ENCODE assay signal across 2 cellular contexts in the genomic region with DNA sequence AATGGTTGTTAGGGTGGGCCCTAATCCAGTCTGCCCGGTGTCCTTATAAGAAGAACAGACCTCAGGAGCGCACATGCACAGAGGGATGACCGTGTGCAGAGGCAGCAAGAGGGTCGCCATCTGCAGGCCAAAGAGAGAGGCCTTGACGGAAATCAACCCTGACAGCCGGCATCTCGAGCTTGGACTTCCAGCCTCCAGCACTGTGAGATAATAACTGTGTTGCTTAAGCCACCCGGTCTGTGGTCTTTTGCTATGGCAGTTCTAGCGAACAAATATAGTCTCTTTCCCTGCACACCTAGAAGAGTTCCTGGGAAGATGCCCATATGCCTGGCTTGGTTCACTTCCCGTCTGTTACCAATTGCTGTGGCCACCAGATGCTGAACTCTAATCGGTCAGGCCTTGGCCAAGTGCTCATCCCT.
A peak's percentile ranks its signal among the peaks of the same experiment; 100 is the strongest.
TF ChIP-seq lines count a peak whose summit lies in the region.

No MANE protein-coding gene starts in this region.

TF ChIP-seq in IMR-90, 13 proteins besides CTCF, POLR2A, EP300 and RAD21:
- TF ChIP-seq SMC3 (IDR thresholded peaks at IDR 0.05; ENCODE audit: low read depth, low read length) (peak; percentile 36; the same call in 1 of the 2 replicates), MXI1 (IDR thresholded peaks at IDR 0.05; ENCODE audit: borderline replicate concordance, low read depth, low read length) (no peak)

TF ChIP-seq in K562, 482 proteins besides CTCF, POLR2A, EP300 and RAD21:
- TF ChIP-seq, protein P1, sequence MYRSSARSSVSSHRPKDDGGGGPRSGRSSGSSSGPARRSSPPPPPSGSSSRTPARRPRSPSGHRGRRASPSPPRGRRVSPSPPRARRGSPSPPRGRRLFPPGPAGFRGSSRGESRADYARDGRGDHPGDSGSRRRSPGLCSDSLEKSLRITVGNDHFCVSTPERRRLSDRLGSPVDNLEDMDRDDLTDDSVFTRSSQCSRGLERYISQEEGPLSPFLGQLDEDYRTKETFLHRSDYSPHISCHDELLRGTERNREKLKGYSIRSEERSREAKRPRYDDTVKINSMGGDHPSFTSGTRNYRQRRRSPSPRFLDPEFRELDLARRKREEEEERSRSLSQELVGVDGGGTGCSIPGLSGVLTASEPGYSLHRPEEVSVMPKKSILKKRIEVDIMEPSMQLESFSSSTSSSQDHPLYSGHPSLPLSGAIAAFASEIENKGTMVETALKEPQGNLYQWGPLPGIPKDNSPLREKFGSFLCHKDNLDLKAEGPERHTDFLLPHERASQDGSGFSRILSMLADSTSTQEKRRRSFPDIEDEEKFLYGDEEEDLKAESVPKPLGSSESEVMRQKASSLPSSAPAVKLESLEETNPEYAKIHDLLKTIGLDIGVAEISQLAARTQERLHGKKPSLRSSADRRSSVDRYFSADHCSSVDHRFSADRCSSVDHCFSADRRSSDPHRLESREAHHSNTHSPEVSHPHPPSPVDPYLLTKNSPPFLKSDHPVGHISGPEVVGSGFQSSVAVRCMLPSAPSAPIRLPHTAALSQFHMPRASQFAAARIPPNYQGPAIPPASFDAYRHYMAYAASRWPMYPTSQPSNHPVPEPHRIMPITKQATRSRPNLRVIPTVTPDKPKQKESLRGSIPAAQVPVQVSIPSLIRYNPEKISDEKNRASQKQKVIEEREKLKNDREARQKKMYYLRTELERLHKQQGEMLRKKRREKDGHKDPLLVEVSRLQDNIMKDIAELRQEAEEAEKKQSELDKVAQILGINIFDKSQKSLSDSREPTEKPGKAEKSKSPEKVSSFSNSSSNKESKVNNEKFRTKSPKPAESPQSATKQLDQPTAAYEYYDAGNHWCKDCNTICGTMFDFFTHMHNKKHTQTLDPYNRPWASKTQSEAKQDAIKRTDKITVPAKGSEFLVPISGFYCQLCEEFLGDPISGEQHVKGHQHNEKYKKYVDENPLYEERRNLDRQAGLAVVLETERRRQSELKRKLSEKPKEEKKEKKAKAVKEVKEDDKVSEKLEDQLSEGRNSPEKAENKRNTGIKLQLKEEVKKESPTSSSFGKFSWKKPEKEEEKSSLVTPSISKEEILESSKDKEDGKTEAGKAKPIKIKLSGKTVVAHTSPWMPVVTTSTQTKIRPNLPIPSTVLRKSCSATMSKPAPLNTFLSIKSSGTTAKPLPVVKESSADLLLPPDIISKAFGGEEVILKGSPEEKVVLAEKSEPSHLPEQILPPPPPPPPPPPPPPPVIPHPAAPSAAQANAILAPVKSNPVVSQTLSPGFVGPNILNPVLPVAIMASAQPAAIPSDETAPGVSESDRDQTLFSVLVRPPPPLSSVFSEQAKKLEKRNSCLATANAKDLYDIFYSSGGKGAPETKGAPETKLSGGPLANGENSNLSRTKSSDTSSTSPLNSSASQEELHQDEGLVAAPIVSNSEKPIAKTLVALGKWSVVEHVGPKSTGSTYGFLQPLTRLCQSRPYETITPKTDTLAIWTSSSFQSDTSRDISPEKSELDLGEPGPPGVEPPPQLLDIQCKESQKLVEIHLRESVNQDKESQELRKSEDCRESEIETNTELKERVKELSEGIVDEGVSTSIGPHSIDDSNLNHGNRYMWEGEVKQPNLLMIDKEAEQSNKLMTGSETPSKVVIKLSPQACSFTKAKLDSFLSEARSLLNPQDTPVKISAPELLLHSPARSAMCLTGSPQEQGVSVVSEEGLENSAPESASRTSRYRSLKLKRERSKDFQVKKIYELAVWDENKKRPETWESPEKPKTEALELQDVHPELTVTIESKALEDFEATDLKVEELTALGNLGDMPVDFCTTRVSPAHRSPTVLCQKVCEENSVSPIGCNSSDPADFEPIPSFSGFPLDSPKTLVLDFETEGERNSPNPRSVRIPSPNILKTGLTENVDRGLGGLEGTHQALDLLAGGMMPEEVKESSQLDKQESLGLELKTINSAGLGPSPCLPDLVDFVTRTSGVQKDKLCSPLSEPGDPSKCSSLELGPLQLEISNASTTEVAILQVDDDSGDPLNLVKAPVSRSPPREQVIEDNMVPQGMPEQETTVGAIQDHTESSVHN (IDR thresholded peaks at IDR 0.05; ENCODE audit: borderline replicate concordance in 1 of 2, low read depth in 1 of 2) = no peak
- TF ChIP-seq SRSF7 (optimal IDR thresholded peaks at IDR 0.05; ENCODE audit: low read depth, low read length) (no peak), NRF1 (conservative IDR thresholded peaks at IDR 0.05 in 1 of 2, IDR thresholded peaks at IDR 0.05 in 1 of 2) (no peak), OTX1 (CRISPR knock-in tag; IDR thresholded peaks at IDR 0.05) (no peak), TARDBP (IDR thresholded peaks at IDR 0.05) (no peak), PHB2 (IDR thresholded peaks at IDR 0.05; ENCODE audit: low read depth) (no peak), PURB (CRISPR knock-in tag; IDR thresholded peaks at IDR 0.05; ENCODE audit: low read depth) (no peak), SMARCA5 (IDR thresholded peaks at IDR 0.05) (no peak), ZNF224 (CRISPR knock-in tag; IDR thresholded peaks at IDR 0.05) (no peak), HNRNPLL (IDR thresholded peaks at IDR 0.05; ENCODE audit: low read depth, low read length, poor library complexity, severe bottlenecking) (no peak), SP2 (IDR thresholded peaks at IDR 0.05; ENCODE audit: extremely low read depth, low read depth, low read length, poor library complexity, severe bottlenecking) (no peak)
- TF ChIP-seq, protein P2, sequence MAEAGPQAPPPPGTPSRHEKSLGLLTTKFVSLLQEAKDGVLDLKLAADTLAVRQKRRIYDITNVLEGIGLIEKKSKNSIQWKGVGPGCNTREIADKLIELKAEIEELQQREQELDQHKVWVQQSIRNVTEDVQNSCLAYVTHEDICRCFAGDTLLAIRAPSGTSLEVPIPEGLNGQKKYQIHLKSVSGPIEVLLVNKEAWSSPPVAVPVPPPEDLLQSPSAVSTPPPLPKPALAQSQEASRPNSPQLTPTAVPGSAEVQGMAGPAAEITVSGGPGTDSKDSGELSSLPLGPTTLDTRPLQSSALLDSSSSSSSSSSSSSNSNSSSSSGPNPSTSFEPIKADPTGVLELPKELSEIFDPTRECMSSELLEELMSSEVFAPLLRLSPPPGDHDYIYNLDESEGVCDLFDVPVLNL (CRISPR knock-in tag; IDR thresholded peaks at IDR 0.05; ENCODE audit: low read depth) = no peak
- TF ChIP-seq, protein P3, sequence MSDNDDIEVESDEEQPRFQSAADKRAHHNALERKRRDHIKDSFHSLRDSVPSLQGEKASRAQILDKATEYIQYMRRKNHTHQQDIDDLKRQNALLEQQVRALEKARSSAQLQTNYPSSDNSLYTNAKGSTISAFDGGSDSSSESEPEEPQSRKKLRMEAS (CRISPR knock-in tag; IDR thresholded peaks at IDR 0.05) = no peak
